Comparison of ENCODE assay signal across 8 cellular contexts in genomic region chr1:242523968-242524570, GRCh38.
A peak's percentile ranks its signal among the peaks of the same experiment; 100 is the strongest.
DNase-seq lines count a peak whose midpoint lies in the region; ATAC-seq lines count a peak whose summit lies in the region.

No MANE protein-coding gene starts in this region.

- ATAC-seq in stimulated activated memory B cell treated with anti-CD40 and anti-IgM and Interleukin-4, amounts not matched to agents 10 μg/mL and 1 μg/mL and 100 μg/mL, for 72 hours, result peak; percentile 49
- no peak for ATAC-seq in GM21737 (IDR thresholded peaks at IDR 0.05; ENCODE audit: unreplicated experiment)

- DNase-seq in EH (ENCODE audit: low read depth), result peak; percentile 1
- peak; percentile 80 for DNase-seq in NCI-H1048 (lab: John Stamatoyannopoulos, UW)
- peak in 52 of 58 donors; percentile 6 to 85 (median 60) for DNase-seq in anterior cingulate cortex (lab: John Stamatoyannopoulos, UW)
- DNase-seq in activated effector memory CD4-positive, alpha-beta T cell treated with Interleukin-2 at 50 U/mL for 16 hours, result no peak
- DNase-seq in NCI-H2029 (lab: John Stamatoyannopoulos, UW), result no peak

- no peaks in the 10 kb centered on the region for H3K36me3 ChIP-seq in iPS-20b (ENCODE audit: insufficient read depth, low read depth, low read length)

- H3K9ac ChIP-seq in iPS-20b (ENCODE audit: low read depth, low read length), result peak overlapping the region; percentile 65; the same call in 1 of the 2 replicates

- peak overlapping the region; percentile 86 for H3K4me3 ChIP-seq in iPS-20b (ENCODE audit: low read length)

- no peaks in the 10 kb centered on the region for H3K9me3 ChIP-seq in iPS-20b (ENCODE audit: insufficient read depth, low read depth, low read length)

- H3K36me3 Mint-ChIP-seq in stimulated activated memory B cell treated with anti-CD40 and anti-IgM and Interleukin-4, amounts not matched to agents 10 μg/mL and 1 μg/mL and 100 μg/mL, for 72 hours, result no peaks in the 10 kb centered on the region

- H3K9me3 Mint-ChIP-seq in stimulated activated memory B cell treated with anti-CD40 and anti-IgM and Interleukin-4, amounts not matched to agents 10 μg/mL and 1 μg/mL and 100 μg/mL, for 72 hours, result no peaks in the 10 kb centered on the region

- peak overlapping the region; percentile 61 for H3K4me3 Mint-ChIP-seq in stimulated activated memory B cell treated with anti-CD40 and anti-IgM and Interleukin-4, amounts not matched to agents 10 μg/mL and 1 μg/mL and 100 μg/mL, for 72 hours

- H3K4me1 Mint-ChIP-seq in stimulated activated memory B cell treated with anti-CD40 and anti-IgM and Interleukin-4, amounts not matched to agents 10 μg/mL and 1 μg/mL and 100 μg/mL, for 72 hours, result peaks cover 30% of the 10 kb centered on the region

- no peak overlapping the region for H3K27ac ChIP-seq in iPS-20b (ENCODE audit: low read length)

- peaks cover 62% of the 10 kb centered on the region for H3K27me3 ChIP-seq in iPS-20b (ENCODE audit: insufficient read depth, low read length)

- no peak overlapping the region for H3K27ac Mint-ChIP-seq in stimulated activated memory B cell treated with anti-CD40 and anti-IgM and Interleukin-4, amounts not matched to agents 10 μg/mL and 1 μg/mL and 100 μg/mL, for 72 hours

- H3K27me3 Mint-ChIP-seq in stimulated activated memory B cell treated with anti-CD40 and anti-IgM and Interleukin-4, amounts not matched to agents 10 μg/mL and 1 μg/mL and 100 μg/mL, for 72 hours, result peaks cover 43% of the 10 kb centered on the region

- peaks cover 14% of the 10 kb centered on the region; the same call in 1 of the 2 replicates for H3K4me1 ChIP-seq in iPS-20b (ENCODE audit: insufficient read depth, low read length)

Comparison
In these comparisons a context has a peak if more than half of its experiments do, and no peak if none do; other contexts are left out.
1. DNase-seq: peak in EH (single experiment), NCI-H1048 (single experiment) and anterior cingulate cortex (52 of 58); none in activated effector memory CD4-positive, alpha-beta T cell treated with Interleukin-2 at 50 U/mL for 16 hours (single experiment) and NCI-H2029 (single experiment).